ENCODE assay signal across 8 cellular contexts in genomic region chr4:55395218-55395528, GRCh38. TPM values are rescaled to one million over a fixed set of nuclear protein-coding genes. Genes with fewer than 3 reads are reported as not detected.
DNase-seq lines count a peak whose midpoint lies in the region; ATAC-seq lines count a peak whose summit lies in the region.

No MANE protein-coding gene starts in this region.

- H3K36me3 Mint-ChIP-seq in dendritic cell treated with granulocyte-macrophage colony-stimulating factor and Interleukin-4, amounts not matched to agents 40 ng/mL and 50 ng/mL, for 4 days (ENCODE audit: low read depth) = peaks cover 40% of the 10 kb centered on the region

- H3K27ac ChIP-seq in HUES64 (ENCODE audit: low read depth, low read length) = no peak overlapping the region

- H2AFZ ChIP-seq in neuron (ENCODE audit: low read depth, low read length) = peak overlapping the region; percentile 83

- H3K27ac Mint-ChIP-seq in dendritic cell treated with granulocyte-macrophage colony-stimulating factor and Interleukin-4, amounts not matched to agents 40 ng/mL and 50 ng/mL, for 4 days = peak overlapping the region; percentile 96

- H3K9ac ChIP-seq in HUES64 (ENCODE audit: low read depth, low read length) = peak overlapping the region; percentile 89

- H3K4me1 Mint-ChIP-seq in dendritic cell treated with granulocyte-macrophage colony-stimulating factor and Interleukin-4, amounts not matched to agents 40 ng/mL and 50 ng/mL, for 4 days (ENCODE audit: low read depth) = peaks cover 32% of the 10 kb centered on the region

- peak overlapping the region; percentile 95 for H3K4me3 ChIP-seq in HUES64 (ENCODE audit: low read length)
- H3K4me3 ChIP-seq in neuron (ENCODE audit: low read length) = peak overlapping the region; percentile 96

- no peaks in the 10 kb centered on the region for H3K27me3 ChIP-seq in HUES64 (ENCODE audit: insufficient read depth, low read length)
- H3K27me3 ChIP-seq in neuron (ENCODE audit: insufficient read depth, low read length) = no peaks in the 10 kb centered on the region

- H3K4me1 ChIP-seq in HUES64 (ENCODE audit: insufficient read depth, low read length) = peaks cover 11% of the 10 kb centered on the region
- peaks cover 26% of the 10 kb centered on the region for H3K4me1 ChIP-seq in neuron (ENCODE audit: insufficient read depth, low read length)

- no peaks in the 10 kb centered on the region for H3K27me3 Mint-ChIP-seq in dendritic cell treated with granulocyte-macrophage colony-stimulating factor and Interleukin-4, amounts not matched to agents 40 ng/mL and 50 ng/mL, for 4 days

- H3K9me3 ChIP-seq in HUES64 (ENCODE audit: insufficient read depth, low read depth, low read length) (no peaks in the 10 kb centered on the region), neuron (ENCODE audit: low read length) (no peaks in the 10 kb centered on the region)

- peak overlapping the region; percentile 92 for H3K4me3 Mint-ChIP-seq in dendritic cell treated with granulocyte-macrophage colony-stimulating factor and Interleukin-4, amounts not matched to agents 40 ng/mL and 50 ng/mL, for 4 days

- no peaks in the 10 kb centered on the region for H3K9me3 Mint-ChIP-seq in dendritic cell treated with granulocyte-macrophage colony-stimulating factor and Interleukin-4, amounts not matched to agents 40 ng/mL and 50 ng/mL, for 4 days

- DNase-seq in islet precursor cell = no peak
- DNase-seq in germinal center (ENCODE audit: low spot score) = no peak
- no peak for DNase-seq in NCI-H748 (lab: John Stamatoyannopoulos, UW; ENCODE audit: unreplicated experiment)
- DNase-seq in NCI-H146 treated with DMSO at 0.1 percent for 48 hours (lab: John Stamatoyannopoulos, UW; ENCODE audit: unreplicated experiment) = no peak

- peaks cover 20% of the 10 kb centered on the region for H3K36me3 ChIP-seq in HUES64 (ENCODE audit: insufficient read depth, low read length)
- H3K36me3 ChIP-seq in neuron (ENCODE audit: insufficient read depth, low read length) = peaks cover 3% of the 10 kb centered on the region

- ATAC-seq in GM18870 (IDR thresholded peaks at IDR 0.05; ENCODE audit: unreplicated experiment) = peak; percentile 7

- 4% methylated on average over 4 of the region's 4 CpGs for WGBS in HUES64

- intact Hi-C loops in dendritic cell treated with granulocyte-macrophage colony-stimulating factor and Interleukin-4, amounts not matched to agents 40 ng/mL and 50 ng/mL, for 4 days (cut with micrococcal nuclease) = loop anchor here (1.0 to 5.0 kb wide), 2 partner anchors 49 to 152 kb away; partner anchors contain the start of genes CLOCK and SRD5A3

RNA-seq across cellular contexts. Expression of gene TMEM165, which starts 0.6 kb away (rescaled TPM):
- 57.2 TPM for polyA plus RNA-seq in HUES64 (2013, experiment 1 of 2)
- 55.2 TPM for polyA plus RNA-seq in HUES64 (2013, experiment 2 of 2)

RNA-seq across cellular contexts. Expression of gene SRD5A3, which starts 49.1 kb away (rescaled TPM):
- 23.6 TPM for polyA plus RNA-seq in HUES64 (2013, experiment 1 of 2)
- 23.1 TPM for polyA plus RNA-seq in HUES64 (2013, experiment 2 of 2)
